In genomic region chr2:43467889-43468288, GRCh38 we compare ENCODE assay signal across 15 cellular contexts.
A peak's percentile ranks its signal among the peaks of the same experiment; 100 is the strongest.
DNase-seq lines count a peak whose midpoint lies in the region; FAIRE-seq and TF ChIP-seq lines count a peak whose summit lies in the region.
"Had no signal": no experiment of that assay in that cellular context is flagged by ENCODE, and none has a peak within 500 bp of the region (broad histone marks: within the 10 kb centered on the region; RNA-seq: fewer than 3 reads in every experiment).

No MANE protein-coding gene starts in this region.

- no peak overlapping the region for H3K18ac ChIP-seq in mesenchymal stem cell (ENCODE audit: low read depth in 1 of 2, low read length in 2 of 2)

- no peak overlapping the region for H3K27ac Mint-ChIP-seq in activated naive CD8-positive, alpha-beta T cell treated with anti-CD3 and anti-CD28 coated beads for 36 hours
- H3K27ac Mint-ChIP-seq in CD4-positive, alpha-beta memory T cell: no peak overlapping the region

- peak overlapping the region; percentile 64 for H3K9ac ChIP-seq in mesenchymal stem cell (ENCODE audit: low read length)

- H4K91ac ChIP-seq in mesenchymal stem cell (ENCODE audit: low read length): no peak overlapping the region

- intact Hi-C loops in uterus (cut with DNase I; ENCODE audit: low total_unique reads): no loop called here
- intact Hi-C loops in CD4-positive, alpha-beta memory T cell (cut with micrococcal nuclease): no loop called here

- H3K4me3 Mint-ChIP-seq in activated naive CD8-positive, alpha-beta T cell treated with anti-CD3 and anti-CD28 coated beads for 36 hours: no peak overlapping the region
- no peak overlapping the region for H3K4me3 Mint-ChIP-seq in CD4-positive, alpha-beta memory T cell

- no peak overlapping the region for H2BK5ac ChIP-seq in mesenchymal stem cell (ENCODE audit: low read depth, low read length, poor library complexity, severe bottlenecking)

- H3K36me3 Mint-ChIP-seq in activated naive CD8-positive, alpha-beta T cell treated with anti-CD3 and anti-CD28 coated beads for 36 hours: peaks cover 12% of the 10 kb centered on the region
- H3K36me3 Mint-ChIP-seq in CD4-positive, alpha-beta memory T cell: peaks cover 37 to 40% of the 10 kb centered on the region in 2 donors

- H3K14ac ChIP-seq in mesenchymal stem cell (ENCODE audit: low read length in 2 of 2): no peak overlapping the region

- H3K27me3 ChIP-seq in bronchial epithelial cell (ENCODE audit: control insufficient read depth, insufficient read depth, low read length) (no peaks in the 10 kb centered on the region), mesenchymal stem cell (ENCODE audit: control insufficient read depth in 1 of 2, insufficient read depth in 1 of 2, low read length in 2 of 2) (no peaks in the 10 kb centered on the region), uterus (no peaks in the 10 kb centered on the region)
- no peaks in the 10 kb centered on the region for H3K27me3 ChIP-seq in CD4-positive, alpha-beta memory T cell (ENCODE audit: insufficient read depth, low read length)
- H3K27me3 ChIP-seq: dorsolateral prefrontal cortex had no signal

- no peak overlapping the region for H2BK12ac ChIP-seq in mesenchymal stem cell (ENCODE audit: low read length in 2 of 2)

- H3K4me1 ChIP-seq in mesenchymal stem cell (ENCODE audit: control insufficient read depth, insufficient read depth, low read depth, low read length) (no peaks in the 10 kb centered on the region), uterus (peaks cover 5 to 16% of the 10 kb centered on the region in 2 donors)
- no peaks in the 10 kb centered on the region for H3K4me1 ChIP-seq in CD4-positive, alpha-beta memory T cell (ENCODE audit: insufficient read depth, low read length)

- H3K79me1 ChIP-seq in mesenchymal stem cell (replicated peaks; ENCODE audit: low read length, poor library complexity, severe bottlenecking): no peaks in the 10 kb centered on the region

- no peak overlapping the region for H2BK120ac ChIP-seq in mesenchymal stem cell (ENCODE audit: low read depth, low read length)

- no peaks in the 10 kb centered on the region for H3K27me3 Mint-ChIP-seq in activated naive CD8-positive, alpha-beta T cell treated with anti-CD3 and anti-CD28 coated beads for 36 hours
- no peaks in the 10 kb centered on the region for H3K27me3 Mint-ChIP-seq in CD4-positive, alpha-beta memory T cell

- CTCF ChIA-PET in CD4-positive, alpha-beta memory T cell (lab: Charles Lee; ENCODE audit: partially characterized antibody): no interaction called here

- H3K9me3 ChIP-seq in mesenchymal stem cell (ENCODE audit: control insufficient read depth, low read length) (peaks cover 8% of the 10 kb centered on the region), uterus (no peaks in the 10 kb centered on the region)
- H3K9me3 ChIP-seq in CD4-positive, alpha-beta memory T cell (ENCODE audit: control insufficient read depth in 1 of 2, low read length in 2 of 2): no peaks in the 10 kb centered on the region
- H3K9me3 ChIP-seq: Caco-2 had no signal

- H3K9me3 Mint-ChIP-seq in activated naive CD8-positive, alpha-beta T cell treated with anti-CD3 and anti-CD28 coated beads for 36 hours: no peaks in the 10 kb centered on the region
- peaks cover 0 to 2% (median 0%) of the 10 kb centered on the region in 8 donors for H3K9me3 Mint-ChIP-seq in CD4-positive, alpha-beta memory T cell
- H3K9me3 Mint-ChIP-seq: activated naive CD4-positive, alpha-beta T cell treated with anti-CD3 and anti-CD28 coated beads, Interleukin-2, amount 50 U/mL, for 72 hours had no signal

- H2AK5ac ChIP-seq in mesenchymal stem cell (ENCODE audit: low read length, severe bottlenecking): no peak overlapping the region

- H3K27ac ChIP-seq in mesenchymal stem cell (ENCODE audit: low read length, poor library complexity, severe bottlenecking): peak overlapping the region; percentile 28
- H3K27ac ChIP-seq in uterus: peak overlapping the region; percentile 67 to 72
- no peak overlapping the region for H3K27ac ChIP-seq in CD4-positive, alpha-beta memory T cell (ENCODE audit: low read depth, low read length)

- POLR2A ChIA-PET in CD4-positive, alpha-beta memory T cell (lab: Charles Lee; ENCODE audit: partially characterized antibody): no interaction called here

- no peak for TF ChIP-seq CTCF in bronchial epithelial cell (IDR thresholded peaks at IDR 0.05; ENCODE audit: insufficient read depth, low read length, severe bottlenecking)
- no peak for TF ChIP-seq CTCF in uterus (IDR thresholded peaks at IDR 0.05)

- no peak overlapping the region for H2BK15ac ChIP-seq in mesenchymal stem cell (ENCODE audit: low read depth, poor library complexity, severe bottlenecking)

- no peak overlapping the region for H2AFZ ChIP-seq in mesenchymal stem cell (ENCODE audit: low read depth, low read length)

- H3K4me1 Mint-ChIP-seq in activated naive CD8-positive, alpha-beta T cell treated with anti-CD3 and anti-CD28 coated beads for 36 hours: peaks cover 2% of the 10 kb centered on the region
- H3K4me1 Mint-ChIP-seq in CD4-positive, alpha-beta memory T cell: peaks cover 0 to 7% (median 3%) of the 10 kb centered on the region in 4 donors

- DNase-seq in HT1080 (ENCODE audit: low read depth): peak; percentile 45
- DNase-seq in bronchial epithelial cell (ENCODE audit: low read depth): peak; percentile 81
- peak; percentile 64 for DNase-seq in mesenchymal stem cell
- no peak for DNase-seq in uterus
- no peak for DNase-seq in activated naive CD8-positive, alpha-beta T cell treated with anti-CD3 and anti-CD28 coated beads for 36 hours
- no peak for DNase-seq in CD4-positive, alpha-beta memory T cell
- DNase-seq in HT-29 (ENCODE audit: low spot score): no peak
- no peak for DNase-seq in NCI-H524 (lab: John Stamatoyannopoulos, UW)
- DNase-seq: Caco-2, dorsolateral prefrontal cortex, NCI-H1092, NCI-H524 treated with DMSO at 0.1 percent for 48 hours, retina, Right ventricle myocardium superior had no signal

- no peak for TF ChIP-seq POLR2A in uterus (IDR thresholded peaks at IDR 0.05)

- WGBS in mesenchymal stem cell: 9% methylated on average over 3 of the region's 3 CpGs

- no peaks in the 10 kb centered on the region for H3K36me3 ChIP-seq in bronchial epithelial cell (ENCODE audit: control insufficient read depth, insufficient read depth, low read length)
- peaks cover 3 to 8% of the 10 kb centered on the region in 2 experiments for H3K36me3 ChIP-seq in mesenchymal stem cell (ENCODE audit: control insufficient read depth in 1 of 2, insufficient read depth in 2 of 2, low read depth in 1 of 2, low read length in 2 of 2)
- H3K36me3 ChIP-seq in uterus: no peaks in the 10 kb centered on the region
- H3K36me3 ChIP-seq in CD4-positive, alpha-beta memory T cell (ENCODE audit: insufficient read depth, low read length): no peaks in the 10 kb centered on the region

- H3K4me3 ChIP-seq in bronchial epithelial cell (ENCODE audit: low read depth, low read length) (no peak overlapping the region), mesenchymal stem cell (ENCODE audit: insufficient read depth in 1 of 2, low read depth in 1 of 2, low read length in 2 of 2) (no peak overlapping the region), uterus (no peak overlapping the region)
- H3K4me3 ChIP-seq in CD4-positive, alpha-beta memory T cell (ENCODE audit: low read length in 2 of 2): no peak overlapping the region
- H3K4me3 ChIP-seq: dorsolateral prefrontal cortex had no signal

- no peak overlapping the region for H3K4me2 ChIP-seq in mesenchymal stem cell (ENCODE audit: low read length, poor library complexity, severe bottlenecking)

- no peak overlapping the region for H4K8ac ChIP-seq in mesenchymal stem cell (ENCODE audit: low read length)

- H3K4ac ChIP-seq in mesenchymal stem cell (ENCODE audit: low read depth in 1 of 2, low read length in 2 of 2): no peak overlapping the region

- no peak for FAIRE-seq in bronchial epithelial cell (lab: Jason Lieb, UNC)

- H3K23ac ChIP-seq in mesenchymal stem cell (ENCODE audit: low read length in 2 of 2): no peak overlapping the region

Comparison
In these comparisons a context has a peak if more than half of its experiments do, and no peak if none do; other contexts are left out.
1. DNase-seq: peak in HT1080 (single experiment), bronchial epithelial cell (single experiment) and mesenchymal stem cell (single experiment); none in uterus (0 of 2), activated naive CD8-positive, alpha-beta T cell treated with anti-CD3 and anti-CD28 coated beads for 36 hours (single experiment), CD4-positive, alpha-beta memory T cell (0 of 5), HT-29 (single experiment) and NCI-H524 (0 of 2).